In genomic region chr12:132544498-132544897, GRCh38 we compare ENCODE assay signal across 31 cellular contexts.
"Had no signal": no experiment of that assay in that cellular context is flagged by ENCODE, and none has a peak within 500 bp of the region (broad histone marks: within the 10 kb centered on the region; RNA-seq: fewer than 3 reads in every experiment).

No MANE protein-coding gene starts in this region.

- DNase-seq: activated CD4-positive, alpha-beta memory T cell treated with anti-CD3 and anti-CD28 coated beads, Interleukin-2, amount 10 ng/mL, durations not matched to agents 7 days and 5 days; activated CD4-positive, alpha-beta T cell treated with anti-CD3 and anti-CD28 coated beads, Interleukin-2, amount 10 ng/mL, durations not matched to agents 24 days and 14 days; activated CD8-positive, alpha-beta memory T cell treated with anti-CD3 and anti-CD28 coated beads, Interleukin-2, amount 50 U/mL, for 48 hours; activated gamma-delta T cell; activated naive CD4-positive, alpha-beta T cell treated with anti-CD3 and anti-CD28 coated beads, Interleukin-2, amount 10 ng/mL, durations not matched to agents 7 days and 5 days; activated naive CD8-positive, alpha-beta T cell treated with anti-CD3 and anti-CD28 coated beads, Interleukin-2, amount 50 U/mL, for 24 hours; activated T-cell treated with anti-CD3 and anti-CD28 coated beads, Interleukin-2, amount 50 U/mL, for 24 hours; amygdala; dermis blood vessel endothelial cell; effector memory CD4-positive, alpha-beta T cell; erythroblast; hippocampal formation; naive B cell; nephron progenitor cell; occipital lobe; psoas muscle; stimulated activated CD4-positive, alpha-beta T cell treated with anti-CD3 and anti-CD28 coated beads, Interleukin-15, amount 100 ng/mL, for 24 hours; stimulated activated CD4-positive, alpha-beta T cell treated with anti-CD3 and anti-CD28 coated beads, Interleukin-2, amount 100 ng/mL, for 24 hours; stimulated activated naive B cell treated with anti-CD40 and anti-IgM and Interleukin-4, amounts not matched to agents 10 μg/mL and 1 μg/mL and 100 μg/mL, for 72 hours; stomach; T-helper 9 cell had no signal

- H3K27me3 Mint-ChIP-seq: activated CD4-positive, alpha-beta memory T cell treated with anti-CD3 and anti-CD28 coated beads, Interleukin-2, amount 10 ng/mL, durations not matched to agents 7 days and 5 days; activated CD4-positive, alpha-beta T cell treated with anti-CD3 and anti-CD28 coated beads, Interleukin-2, amount 10 ng/mL, durations not matched to agents 24 days and 14 days; activated naive CD4-positive, alpha-beta T cell treated with anti-CD3 and anti-CD28 coated beads, Interleukin-2, amount 10 ng/mL, durations not matched to agents 7 days and 5 days; activated naive CD8-positive, alpha-beta T cell treated with anti-CD3 and anti-CD28 coated beads, Interleukin-2, amount 50 U/mL, for 24 hours; activated T-cell treated with anti-CD3 and anti-CD28 coated beads, Interleukin-2, amount 50 U/mL, for 24 hours; central memory CD8-positive, alpha-beta T cell; naive B cell; stimulated activated naive B cell treated with anti-CD40 and anti-IgM and Interleukin-4, amounts not matched to agents 10 μg/mL and 1 μg/mL and 100 μg/mL, for 72 hours had no signal

- H3K4me1 Mint-ChIP-seq: activated CD4-positive, alpha-beta T cell treated with anti-CD3 and anti-CD28 coated beads, Interleukin-2, amount 10 ng/mL, durations not matched to agents 24 days and 14 days; activated naive CD8-positive, alpha-beta T cell treated with anti-CD3 and anti-CD28 coated beads, Interleukin-2, amount 50 U/mL, for 24 hours; mesothelial cell of epicardium had no signal

- H3K27ac Mint-ChIP-seq: activated CD4-positive, alpha-beta memory T cell treated with anti-CD3 and anti-CD28 coated beads, Interleukin-2, amount 10 ng/mL, durations not matched to agents 7 days and 5 days; activated CD4-positive, alpha-beta T cell treated with anti-CD3 and anti-CD28 coated beads, Interleukin-2, amount 10 ng/mL, durations not matched to agents 24 days and 14 days; activated naive CD4-positive, alpha-beta T cell treated with anti-CD3 and anti-CD28 coated beads, Interleukin-2, amount 10 ng/mL, durations not matched to agents 7 days and 5 days; activated naive CD8-positive, alpha-beta T cell treated with anti-CD3 and anti-CD28 coated beads, Interleukin-2, amount 50 U/mL, for 24 hours; activated T-cell treated with anti-CD3 and anti-CD28 coated beads, Interleukin-2, amount 50 U/mL, for 24 hours; mesothelial cell of epicardium; nephron progenitor cell; stimulated activated naive B cell treated with anti-CD40 and anti-IgM and Interleukin-4, amounts not matched to agents 10 μg/mL and 1 μg/mL and 100 μg/mL, for 72 hours had no signal

- H3K36me3 ChIP-seq: breast epithelium, WERI-Rb-1 had no signal

- H3K27me3 ChIP-seq: breast epithelium, gastroesophageal sphincter, stomach, thyroid gland had no signal

- H3K4me1 ChIP-seq: breast epithelium, gastroesophageal sphincter, parathyroid adenoma, psoas muscle, stomach, thyroid gland had no signal

- FAIRE-seq: colon, TTC549 had no signal

- H3K4me3 Mint-ChIP-seq: activated CD4-positive, alpha-beta memory T cell treated with anti-CD3 and anti-CD28 coated beads, Interleukin-2, amount 10 ng/mL, durations not matched to agents 7 days and 5 days; activated CD4-positive, alpha-beta T cell treated with anti-CD3 and anti-CD28 coated beads, Interleukin-2, amount 10 ng/mL, durations not matched to agents 24 days and 14 days; activated naive CD4-positive, alpha-beta T cell treated with anti-CD3 and anti-CD28 coated beads, Interleukin-2, amount 10 ng/mL, durations not matched to agents 7 days and 5 days; activated naive CD8-positive, alpha-beta T cell treated with anti-CD3 and anti-CD28 coated beads, Interleukin-2, amount 50 U/mL, for 24 hours; activated T-cell treated with anti-CD3 and anti-CD28 coated beads, Interleukin-2, amount 50 U/mL, for 24 hours; mesothelial cell of epicardium; nephron progenitor cell; stimulated activated naive B cell treated with anti-CD40 and anti-IgM and Interleukin-4, amounts not matched to agents 10 μg/mL and 1 μg/mL and 100 μg/mL, for 72 hours had no signal

- H3K9ac ChIP-seq: parathyroid adenoma had no signal

- H3K27ac ChIP-seq: breast epithelium, gastroesophageal sphincter, parathyroid adenoma, psoas muscle, stomach, thyroid gland had no signal

- H3K4me3 ChIP-seq: breast epithelium, gastroesophageal sphincter, psoas muscle, stomach, thyroid gland had no signal

- H3K36me3 Mint-ChIP-seq: activated naive CD4-positive, alpha-beta T cell treated with anti-CD3 and anti-CD28 coated beads, Interleukin-2, amount 10 ng/mL, durations not matched to agents 7 days and 5 days; mesothelial cell of epicardium; naive B cell had no signal

- H3K9me3 ChIP-seq: breast epithelium, gastroesophageal sphincter, psoas muscle, stomach, thyroid gland had no signal

- ATAC-seq: activated CD4-positive, CD25-positive, alpha-beta regulatory T cell treated with anti-CD3 and anti-CD28 coated beads, Interleukin-2, amount 50 U/mL, for 24 hours; activated naive CD8-positive, alpha-beta T cell treated with anti-CD3 and anti-CD28 coated beads, Interleukin-2, amount 50 U/mL, for 24 hours; gastroesophageal sphincter; psoas muscle; stimulated activated naive B cell treated with anti-CD40 and anti-IgM and Interleukin-4, amounts not matched to agents 10 μg/mL and 1 μg/mL and 100 μg/mL, for 72 hours had no signal

- H3K9me3 Mint-ChIP-seq: activated CD4-positive, alpha-beta memory T cell treated with anti-CD3 and anti-CD28 coated beads, Interleukin-2, amount 10 ng/mL, durations not matched to agents 7 days and 5 days; activated CD4-positive, alpha-beta T cell treated with anti-CD3 and anti-CD28 coated beads, Interleukin-2, amount 10 ng/mL, durations not matched to agents 24 days and 14 days; activated naive CD4-positive, alpha-beta T cell treated with anti-CD3 and anti-CD28 coated beads, Interleukin-2, amount 10 ng/mL, durations not matched to agents 7 days and 5 days; activated naive CD8-positive, alpha-beta T cell treated with anti-CD3 and anti-CD28 coated beads, Interleukin-2, amount 50 U/mL, for 24 hours; activated T-cell treated with anti-CD3 and anti-CD28 coated beads, Interleukin-2, amount 50 U/mL, for 24 hours; central memory CD8-positive, alpha-beta T cell; mesothelial cell of epicardium; naive B cell; nephron progenitor cell; stimulated activated naive B cell treated with anti-CD40 and anti-IgM and Interleukin-4, amounts not matched to agents 10 μg/mL and 1 μg/mL and 100 μg/mL, for 72 hours had no signal
